1 cellular context compared by ENCODE assay signal in genomic region chr13:49303533-49304252, GRCh38.
TF ChIP-seq lines count a peak whose summit lies in the region.

No MANE protein-coding gene starts in this region.

TF ChIP-seq in HepG2, 621 proteins besides CTCF, POLR2A, EP300 and RAD21 (continued from another document and continues in another):
- TF ChIP-seq GFI1 (CRISPR knock-in tag; IDR thresholded peaks at IDR 0.05; ENCODE audit: borderline replicate concordance) (0 out of 2 replicates have a peak, but pooled peaks have one; percentile 52), TFDP2 (CRISPR knock-in tag; IDR thresholded peaks at IDR 0.05) (no peak), CENPX (CRISPR knock-in tag; IDR thresholded peaks at IDR 0.05) (no peak), GRHL1 (CRISPR knock-in tag; conservative IDR thresholded peaks at IDR 0.05) (no peak), ZNF468 (CRISPR knock-in tag; IDR thresholded peaks at IDR 0.05) (no peak), DNMT1 (CRISPR knock-in tag; IDR thresholded peaks at IDR 0.05) (no peak), PAF1 (CRISPR knock-in tag; IDR thresholded peaks at IDR 0.05) (no peak), ARID5B (CRISPR knock-in tag; IDR thresholded peaks at IDR 0.05) (peak; percentile 88), DMAP1 (CRISPR knock-in tag; IDR thresholded peaks at IDR 0.05) (peak; percentile 49; the same call in 1 of the 2 replicates), CREM (IDR thresholded peaks at IDR 0.05) (peak; percentile 40; the same call in 1 of the 2 replicates), CREM (CRISPR knock-in tag; IDR thresholded peaks at IDR 0.05) (no peak), BORCS8-MEF2B (CRISPR knock-in tag; IDR thresholded peaks at IDR 0.05) (no peak), FOSL2 (CRISPR knock-in tag; IDR thresholded peaks at IDR 0.05) (peak; percentile 68), TCF7 (IDR thresholded peaks at IDR 0.05; ENCODE audit: low read depth) (peak; percentile 38; the same call in 1 of the 2 replicates), ZNF776 (CRISPR knock-in tag; IDR thresholded peaks at IDR 0.05) (no peak), NFAT5 (CRISPR knock-in tag; IDR thresholded peaks at IDR 0.05) (no peak), RFXAP (CRISPR knock-in tag; IDR thresholded peaks at IDR 0.05; ENCODE audit: borderline replicate concordance) (no peak; the same call in 1 of the 2 replicates), POLR2G (IDR thresholded peaks at IDR 0.05; ENCODE audit: low read depth, low read length) (no peak), GATA4 (IDR thresholded peaks at IDR 0.05; ENCODE audit: borderline replicate concordance, low read depth) (no peak), ZNF609 (CRISPR knock-in tag; IDR thresholded peaks at IDR 0.05; ENCODE audit: borderline replicate concordance) (peak; percentile 72; the same call in 1 of the 2 replicates), BCLAF1 (IDR thresholded peaks at IDR 0.05) (no peak), RBFOX2 (IDR thresholded peaks at IDR 0.05; ENCODE audit: low read depth, low read length) (no peak), ZNF780A (CRISPR knock-in tag; IDR thresholded peaks at IDR 0.05) (no peak), TBX2 (CRISPR knock-in tag; IDR thresholded peaks at IDR 0.05; ENCODE audit: borderline replicate concordance) (peak; percentile 89), TAF1 (CRISPR knock-in tag; IDR thresholded peaks at IDR 0.05) (no peak), ZNF800 (CRISPR knock-in tag; IDR thresholded peaks at IDR 0.05) (no peak), ZSCAN22 (CRISPR knock-in tag; IDR thresholded peaks at IDR 0.05) (no peak), MEIS1 (CRISPR knock-in tag; IDR thresholded peaks at IDR 0.05; ENCODE audit: borderline replicate concordance) (0 out of 2 replicates have a peak, but pooled peaks have one; percentile 38), RXRB (CRISPR knock-in tag; IDR thresholded peaks at IDR 0.05; ENCODE audit: borderline replicate concordance) (peak; percentile 93), PHF8 (CRISPR knock-in tag; IDR thresholded peaks at IDR 0.05) (peak; percentile 31; the same call in 1 of the 2 replicates), BCL3 (CRISPR knock-in tag; IDR thresholded peaks at IDR 0.05) (no peak), DRAP1 (CRISPR knock-in tag; IDR thresholded peaks at IDR 0.05) (peak; percentile 25; the same call in 1 of the 2 replicates), TEAD3 (CRISPR knock-in tag; optimal IDR thresholded peaks at IDR 0.05; ENCODE audit: borderline replicate concordance) (peak; percentile 84)
